Comparison of ENCODE assay signal across 2 cellular contexts in the genomic region with DNA sequence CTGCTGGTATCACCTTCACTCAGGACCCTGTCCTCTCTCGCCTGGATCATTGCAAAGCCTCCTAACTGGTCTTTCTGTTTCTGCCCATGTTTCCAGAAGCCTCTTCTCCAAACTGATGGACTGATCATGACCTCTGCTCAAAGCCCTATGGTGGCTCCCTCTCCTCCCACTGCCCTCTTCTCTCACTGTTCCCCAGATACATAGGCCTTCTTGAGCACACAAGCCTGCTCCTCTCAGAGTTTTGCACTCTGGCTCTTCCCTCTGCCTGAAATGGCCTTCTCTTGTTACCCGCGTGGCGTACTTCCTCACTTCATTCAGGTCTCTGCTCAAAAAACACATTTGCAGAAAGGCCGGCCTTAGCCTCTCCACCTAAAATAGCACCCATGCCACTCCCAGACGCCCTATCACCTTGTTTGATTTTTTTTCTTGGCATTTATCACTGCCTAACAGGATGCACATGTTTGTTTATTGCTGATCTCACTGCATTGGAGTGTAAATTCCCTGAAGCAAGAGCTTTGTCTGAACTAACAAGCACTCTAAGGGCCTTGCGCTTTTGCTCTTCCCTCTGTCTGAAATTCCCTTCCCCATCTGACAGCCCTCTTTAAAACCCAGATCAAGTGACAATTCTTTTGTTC.
TF ChIP-seq lines count a peak whose summit lies in the region.

No MANE protein-coding gene starts in this region.

TF ChIP-seq in A549, 52 proteins besides CTCF, POLR2A, EP300 and RAD21 (continued from another document and continues in another):
- TF ChIP-seq, protein P1, sequence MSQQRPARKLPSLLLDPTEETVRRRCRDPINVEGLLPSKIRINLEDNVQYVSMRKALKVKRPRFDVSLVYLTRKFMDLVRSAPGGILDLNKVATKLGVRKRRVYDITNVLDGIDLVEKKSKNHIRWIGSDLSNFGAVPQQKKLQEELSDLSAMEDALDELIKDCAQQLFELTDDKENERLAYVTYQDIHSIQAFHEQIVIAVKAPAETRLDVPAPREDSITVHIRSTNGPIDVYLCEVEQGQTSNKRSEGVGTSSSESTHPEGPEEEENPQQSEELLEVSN (IDR thresholded peaks at IDR 0.05; ENCODE audit: borderline replicate concordance, low read depth): peak; percentile 33; the same call in 1 of the 2 replicates
- TF ChIP-seq FOXS1 (CRISPR knock-in tag; IDR thresholded peaks at IDR 0.05) (peak; percentile 25; the same call in 1 of the 2 replicates), REST (IDR thresholded peaks at IDR 0.05) (no peak), JUNB (IDR thresholded peaks at IDR 0.05) (peak; percentile 54), PBX3 (IDR thresholded peaks at IDR 0.05) (peak; percentile 62; the same call in 1 of the 2 replicates), ZNF302 (CRISPR knock-in tag; IDR thresholded peaks at IDR 0.05) (0 out of 2 replicates have a peak, but pooled peaks have one; percentile 81), HES2 (IDR thresholded peaks at IDR 0.05) (no peak), MAFK (IDR thresholded peaks at IDR 0.05; ENCODE audit: partially characterized antibody) (peak; percentile 86), CEBPB (IDR thresholded peaks at IDR 0.05) (peak in 1 of 2 experiments; percentile 85; a peak in 2 of 4 replicates), CBX2 (IDR thresholded peaks at IDR 0.05; ENCODE audit: borderline replicate concordance, low read depth) (no peak), ESRRA (IDR thresholded peaks at IDR 0.05; ENCODE audit: borderline replicate concordance, low read length) (no peak), TP53 (CRISPR knock-in tag; IDR thresholded peaks at IDR 0.05) (no peak), HMGXB4 (CRISPR knock-in tag; IDR thresholded peaks at IDR 0.05; ENCODE audit: borderline replicate concordance) (no peak), JUN (IDR thresholded peaks at IDR 0.05) (peak; percentile 55 to 70; a peak in 2 of 5 replicates), HDAC2 (IDR thresholded peaks at IDR 0.05) (no peak), EHMT2 (IDR thresholded peaks at IDR 0.05; ENCODE audit: low read depth) (no peak)
- TF ChIP-seq, protein P2, sequence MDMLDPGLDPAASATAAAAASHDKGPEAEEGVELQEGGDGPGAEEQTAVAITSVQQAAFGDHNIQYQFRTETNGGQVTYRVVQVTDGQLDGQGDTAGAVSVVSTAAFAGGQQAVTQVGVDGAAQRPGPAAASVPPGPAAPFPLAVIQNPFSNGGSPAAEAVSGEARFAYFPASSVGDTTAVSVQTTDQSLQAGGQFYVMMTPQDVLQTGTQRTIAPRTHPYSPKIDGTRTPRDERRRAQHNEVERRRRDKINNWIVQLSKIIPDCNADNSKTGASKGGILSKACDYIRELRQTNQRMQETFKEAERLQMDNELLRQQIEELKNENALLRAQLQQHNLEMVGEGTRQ (IDR thresholded peaks at IDR 0.05): no peak

TF ChIP-seq in GM23338, 12 proteins besides CTCF, POLR2A, EP300 and RAD21 (continued from another document):
- TF ChIP-seq ZNF462 (CRISPR knock-in tag; IDR thresholded peaks at IDR 0.05): no peak
- TF ChIP-seq POLR2AphosphoS5 (IDR thresholded peaks at IDR 0.05; ENCODE audit: low read depth): no peak
TF ChIP-seq in GM23338: peak in this region for 0.
